Comparison of ENCODE assay signal across 13 cellular contexts in genomic region chr1:169426174-169426716, GRCh38. TPM values are rescaled to one million over a fixed set of nuclear protein-coding genes. Genes with fewer than 3 reads are reported as not detected.
DNase-seq lines count a peak whose midpoint lies in the region; ATAC-seq, FAIRE-seq and TF ChIP-seq lines count a peak whose summit lies in the region.
"Had no signal": no experiment of that assay in that cellular context is flagged by ENCODE, and none has a peak within 500 bp of the region (broad histone marks: within the 10 kb centered on the region; RNA-seq: fewer than 3 reads in every experiment).

No MANE protein-coding gene starts in this region.

- H3K9me3 Mint-ChIP-seq in activated T-helper 2 cell treated with anti-CD3 and anti-CD28 coated beads, Interferon-gamma antibody, Interleukin-2, Interleukin-4, amounts not matched to agents 10 μg/mL and 5 μg/mL and 100 μg/mL, durations not matched to agents 14 hours and 24 hours and 36 hours: peaks cover 5% of the 10 kb centered on the region
- no peaks in the 10 kb centered on the region for H3K9me3 Mint-ChIP-seq in T-helper 2 cell treated with Interferon-gamma antibody and Interleukin-4, amounts not matched to agents 5 μg/mL and 100 μg/mL, for 36 hours
- H3K9me3 Mint-ChIP-seq: activated naive CD4-positive, alpha-beta T cell treated with anti-CD3 and anti-CD28 coated beads for 36 hours; stimulated activated naive CD8-positive, alpha-beta T cell treated with anti-CD3 and anti-CD28 coated beads, Interleukin-15, Interleukin-2, amounts not matched to agents 100 ng/mL and 50 ng/mL, for 24 hours had no signal

- H3K4me3 ChIP-seq in H1 (ENCODE audit: extremely low read depth in 1 of 4, insufficient read depth in 2 of 4, low read depth in 3 of 4, low read length in 4 of 4): peak overlapping the region in 1 of 4 experiments; percentile 66; a peak in 2 of 8 replicates
- H3K4me3 ChIP-seq in parathyroid adenoma (ENCODE audit: low read depth, low read length): peak overlapping the region; percentile 76

- 0 out of 2 replicates have a peak, but pooled peaks cover 3% of the 10 kb centered on the region for H3K23me2 ChIP-seq in H1 (ENCODE audit: low read depth, low read length)

- H3K9ac ChIP-seq in H1 (replicated peaks in 1 of 4; ENCODE audit: extremely low read depth in 1 of 4, low read depth in 3 of 4, low read length in 3 of 4) (no peak overlapping the region), parathyroid adenoma (no peak overlapping the region)

- intact Hi-C loops in activated T-helper 2 cell treated with anti-CD3 and anti-CD28 coated beads, Interferon-gamma antibody, Interleukin-2, Interleukin-4, amounts not matched to agents 10 μg/mL and 5 μg/mL and 100 μg/mL, durations not matched to agents 14 hours and 24 hours and 36 hours (cut with micrococcal nuclease): no loop called here

- TF ChIP-seq CTCF in H1 (IDR thresholded peaks at IDR 0.05; ENCODE audit: control extremely low read depth in 1 of 3, insufficient read depth in 1 of 3, low read depth in 1 of 3, low read length in 3 of 3) (no peak), parathyroid adenoma (IDR thresholded peaks at IDR 0.05) (no peak)

- H3K27ac ChIP-seq in H1 (ENCODE audit: low read depth, low read length) (no peak overlapping the region), parathyroid adenoma (no peak overlapping the region)

- POLR2A ChIA-PET in H1 (lab: Charles Lee; ENCODE audit: partially characterized antibody): interaction anchor here (1.7 kb wide), 1 partner anchor 60 kb away, joined by 6 read pairs; the partner anchor contains the start of gene SLC19A2

- no peaks in the 10 kb centered on the region for H3K79me2 ChIP-seq in H1 (ENCODE audit: control insufficient read depth in 1 of 2, insufficient read depth in 2 of 2, low read length in 2 of 2)
- no peaks in the 10 kb centered on the region for H3K79me2 ChIP-seq in parathyroid adenoma

- no peak overlapping the region for H4K8ac ChIP-seq in H1 (ENCODE audit: extremely low read depth, insufficient read depth, low read length)

- H3K27me3 Mint-ChIP-seq in activated T-helper 2 cell treated with anti-CD3 and anti-CD28 coated beads, Interferon-gamma antibody, Interleukin-2, Interleukin-4, amounts not matched to agents 10 μg/mL and 5 μg/mL and 100 μg/mL, durations not matched to agents 14 hours and 24 hours and 36 hours (ENCODE audit: low read depth): peaks cover 73% of the 10 kb centered on the region
- peaks cover 75% of the 10 kb centered on the region for H3K27me3 Mint-ChIP-seq in T-helper 2 cell treated with Interferon-gamma antibody and Interleukin-4, amounts not matched to agents 5 μg/mL and 100 μg/mL, for 36 hours (ENCODE audit: low read depth)

- peak; percentile 7 for FAIRE-seq in H1 (lab: Jason Lieb, UNC)

- no peak overlapping the region for H3K14ac ChIP-seq in H1 (ENCODE audit: insufficient read length)

- no peak overlapping the region for H2BK5ac ChIP-seq in H1 (ENCODE audit: low read depth, low read length)

- H3K9me3 ChIP-seq in H1 (ENCODE audit: insufficient read depth in 2 of 2, low read depth in 1 of 2, low read length in 1 of 2) (no peaks in the 10 kb centered on the region), parathyroid adenoma (ENCODE audit: control insufficient read depth, low read length) (no peaks in the 10 kb centered on the region)

- no peaks in the 10 kb centered on the region for H3K36me3 Mint-ChIP-seq in activated T-helper 2 cell treated with anti-CD3 and anti-CD28 coated beads, Interferon-gamma antibody, Interleukin-2, Interleukin-4, amounts not matched to agents 10 μg/mL and 5 μg/mL and 100 μg/mL, durations not matched to agents 14 hours and 24 hours and 36 hours (ENCODE audit: low read depth)
- H3K36me3 Mint-ChIP-seq in T-helper 2 cell treated with Interferon-gamma antibody and Interleukin-4, amounts not matched to agents 5 μg/mL and 100 μg/mL, for 36 hours (ENCODE audit: low read depth): no peaks in the 10 kb centered on the region

- 85% methylated on average over 6 of the region's 6 CpGs; no CpG with 5 or more reads in 1 of the 2 experiments for WGBS in H1 (ENCODE audit: extremely low coverage in 1 of 2, insufficient coverage in 1 of 2, insufficient read length in 1 of 2, insufficient replicate concordance in 2 of 2, low coverage in 1 of 2, low lambda C conversion rate in 2 of 2, missing lambda C conversion rate in 1 of 2), 2 experiments

- DNase-seq in Daoy (ENCODE audit: low read depth) (peak; percentile 17), NCI-H526 treated with DMSO at 0.1 percent for 48 hours (lab: John Stamatoyannopoulos, UW) (peak; percentile 41), H1 (ENCODE audit: low read depth in 1 of 2, low spot score in 2 of 2) (no peak)
- no peak for DNase-seq in activated T-helper 2 cell treated with anti-CD3 and anti-CD28 coated beads, Interferon-gamma antibody, Interleukin-2, Interleukin-4, amounts not matched to agents 10 μg/mL and 5 μg/mL and 100 μg/mL, durations not matched to agents 14 hours and 24 hours and 36 hours (ENCODE audit: low spot score)
- DNase-seq in T-helper 2 cell treated with Interferon-gamma antibody and Interleukin-4, amounts not matched to agents 5 μg/mL and 100 μg/mL, for 36 hours (ENCODE audit: low spot score): no peak
- DNase-seq: activated CD4-positive, alpha-beta T cell treated with anti-CD3 and anti-CD28 coated beads, Interleukin-2, amount 10 ng/mL, durations not matched to agents 24 days and 14 days; activated naive CD4-positive, alpha-beta T cell treated with anti-CD3 and anti-CD28 coated beads for 36 hours; COR-L47; effector CD8-positive, alpha-beta T cell had no signal

- no peak overlapping the region for H3K27ac Mint-ChIP-seq in activated T-helper 2 cell treated with anti-CD3 and anti-CD28 coated beads, Interferon-gamma antibody, Interleukin-2, Interleukin-4, amounts not matched to agents 10 μg/mL and 5 μg/mL and 100 μg/mL, durations not matched to agents 14 hours and 24 hours and 36 hours
- H3K27ac Mint-ChIP-seq in T-helper 2 cell treated with Interferon-gamma antibody and Interleukin-4, amounts not matched to agents 5 μg/mL and 100 μg/mL, for 36 hours: no peak overlapping the region
- H3K27ac Mint-ChIP-seq: activated CD4-positive, alpha-beta T cell treated with anti-CD3 and anti-CD28 coated beads, Interleukin-2, amount 10 ng/mL, durations not matched to agents 24 days and 14 days; activated naive CD4-positive, alpha-beta T cell treated with anti-CD3 and anti-CD28 coated beads for 36 hours; stimulated activated naive CD8-positive, alpha-beta T cell treated with anti-CD3 and anti-CD28 coated beads, Interleukin-15, Interleukin-2, amounts not matched to agents 100 ng/mL and 50 ng/mL, for 24 hours had no signal

- no peak overlapping the region for H4K5ac ChIP-seq in H1 (ENCODE audit: insufficient read length, low read depth, low read length)

- no peak overlapping the region for H2BK20ac ChIP-seq in H1 (ENCODE audit: low read length)

- H3K4me3 Mint-ChIP-seq in activated T-helper 2 cell treated with anti-CD3 and anti-CD28 coated beads, Interferon-gamma antibody, Interleukin-2, Interleukin-4, amounts not matched to agents 10 μg/mL and 5 μg/mL and 100 μg/mL, durations not matched to agents 14 hours and 24 hours and 36 hours (ENCODE audit: low read depth): no peak overlapping the region
- no peak overlapping the region for H3K4me3 Mint-ChIP-seq in T-helper 2 cell treated with Interferon-gamma antibody and Interleukin-4, amounts not matched to agents 5 μg/mL and 100 μg/mL, for 36 hours

- TF ChIP-seq POLR2A in H1 (IDR thresholded peaks at IDR 0.05; ENCODE audit: control extremely low read depth in 1 of 2, low read depth in 2 of 2, low read length in 2 of 2): no peak

- H3K4me2 ChIP-seq in H1 (ENCODE audit: insufficient read depth in 1 of 2, low read depth in 2 of 2, low read length in 2 of 2): peak overlapping the region; percentile 71 to 80; a peak in 2 of 4 replicates
- peak overlapping the region; percentile 96 for H3K4me2 ChIP-seq in parathyroid adenoma (ENCODE audit: low read length)

- no peaks in the 10 kb centered on the region; a peak in 1 of 7 replicates for H3K27me3 ChIP-seq in H1 (replicated peaks in 1 of 4; ENCODE audit: control insufficient read depth in 3 of 4, extremely low read depth in 1 of 4, insufficient read depth in 3 of 4, low read length in 3 of 4)
- no peaks in the 10 kb centered on the region for H3K27me3 ChIP-seq in parathyroid adenoma (ENCODE audit: control insufficient read depth, insufficient read depth, low read length)

- no peak overlapping the region for H2BK15ac ChIP-seq in H1 (ENCODE audit: low read length)

- CTCF ChIA-PET in H1 (lab: Charles Lee; ENCODE audit: partially characterized antibody): interaction anchor here (1.2 to 2.2 kb wide), 4 partner anchors 10 to 878 kb away, joined by 3 to 7 read pairs (median 5); no protein-coding TSS in a partner anchor

- TF ChIP-seq EP300 in H1 (IDR thresholded peaks at IDR 0.05; ENCODE audit: borderline replicate concordance in 1 of 2, low read depth in 2 of 2, low read length in 2 of 2): no peak

- H3K79me1 ChIP-seq in H1 (ENCODE audit: low read depth, low read length): no peaks in the 10 kb centered on the region

- TF ChIP-seq RAD21 in H1 (IDR thresholded peaks at IDR 0.05 in 1 of 2, conservative IDR thresholded peaks at IDR 0.05 in 1 of 2; ENCODE audit: low read depth in 2 of 2, low read length in 2 of 2): no peak

- H2BK12ac ChIP-seq in H1 (ENCODE audit: low read depth, low read length): no peak overlapping the region

- H3K4ac ChIP-seq in H1 (replicated peaks; ENCODE audit: insufficient read length, low read depth, low read length): no peak overlapping the region

- H2AK5ac ChIP-seq in H1 (ENCODE audit: low read depth, low read length): no peak overlapping the region

- no peak overlapping the region for H2BK120ac ChIP-seq in H1 (replicated peaks; ENCODE audit: low read depth, low read length)

- no peak overlapping the region for H3K18ac ChIP-seq in H1 (ENCODE audit: extremely low read depth, low read length)

- H3K4me1 Mint-ChIP-seq in activated T-helper 2 cell treated with anti-CD3 and anti-CD28 coated beads, Interferon-gamma antibody, Interleukin-2, Interleukin-4, amounts not matched to agents 10 μg/mL and 5 μg/mL and 100 μg/mL, durations not matched to agents 14 hours and 24 hours and 36 hours (ENCODE audit: low read depth): peaks cover 7% of the 10 kb centered on the region
- peaks cover 6% of the 10 kb centered on the region for H3K4me1 Mint-ChIP-seq in T-helper 2 cell treated with Interferon-gamma antibody and Interleukin-4, amounts not matched to agents 5 μg/mL and 100 μg/mL, for 36 hours (ENCODE audit: low read depth)

- no peak overlapping the region for H3K56ac ChIP-seq in H1 (replicated peaks; ENCODE audit: insufficient read length, low read depth, low read length)

- no peaks in the 10 kb centered on the region for H4K20me1 ChIP-seq in H1 (replicated peaks in 1 of 2; ENCODE audit: control insufficient read depth in 1 of 2, insufficient read depth in 2 of 2, low read length in 2 of 2)

- no peak for ATAC-seq in GM21367 (IDR thresholded peaks at IDR 0.05; ENCODE audit: unreplicated experiment)
- ATAC-seq in GM21723 (IDR thresholded peaks at IDR 0.05; ENCODE audit: unreplicated experiment): no peak

- H3K36me3 ChIP-seq in H1 (ENCODE audit: control insufficient read depth in 2 of 4, insufficient read depth in 4 of 4, low read length in 3 of 4): no peaks in the 10 kb centered on the region
- H3K36me3 ChIP-seq in parathyroid adenoma (ENCODE audit: control insufficient read depth, insufficient read depth, low read length): no peaks in the 10 kb centered on the region

- H2AFZ ChIP-seq in H1 (ENCODE audit: low read length): no peak overlapping the region
- H2AFZ ChIP-seq in parathyroid adenoma: peak overlapping the region; percentile 63

- H3K4me1 ChIP-seq in H1 (replicated peaks in 1 of 4; ENCODE audit: control insufficient read depth in 3 of 4, insufficient read depth in 4 of 4, low read length in 3 of 4): no peaks in the 10 kb centered on the region
- no peaks in the 10 kb centered on the region for H3K4me1 ChIP-seq in parathyroid adenoma

- H3K23ac ChIP-seq in H1 (ENCODE audit: insufficient read length): no peak overlapping the region

- no peak overlapping the region for H4K91ac ChIP-seq in H1 (replicated peaks; ENCODE audit: insufficient read length, low read length)

RNA-seq across cellular contexts. Expression of gene CCDC181, which starts 1.0 kb away (rescaled TPM):
- 8.5 and 10.1 TPM in 2 replicates for total RNA-seq in Daoy (2014; rRNA removed; shearing (Covaris generic))
- 2.4 and 3.7 TPM in 2 replicates for total RNA-seq in H1 (2021; fragmentation: NEBNext Ultra II Directional; extraction: Animal tissue kit (Norgen Biotek cat#: 25700))
- 0.39 and 1.2 TPM in 2 replicates for polyA plus RNA-seq in H1 (2011; rRNA removed)
- 1.9 TPM for polyA plus RNA-seq in H1 (2011; cell fraction: cytosol; rRNA removed)
- polyA plus RNA-seq in H1 (2011; cell fraction: nucleus; rRNA removed): 1.2 TPM
- polyA plus RNA-seq in H1 (2012, experiment 1 of 2): 2.7 to 5.5 TPM (median 2.9 TPM) in 4 replicates
- polyA plus RNA-seq in H1 (2012, experiment 2 of 2): 0.33 TPM
- 5.6 TPM for polyA plus RNA-seq in H1 (2013, experiment 1 of 2)
- 5.6 TPM for polyA plus RNA-seq in H1 (2013, experiment 2 of 2)
- 0.54 and 1.00 TPM in 2 replicates for polyA minus RNA-seq in H1 (2011; rRNA and poly(A)+ RNA removed)
- 1.2 TPM for polyA minus RNA-seq in H1 (2011; cell fraction: cytosol; rRNA and poly(A)+ RNA removed)
- polyA minus RNA-seq in H1 (2011; cell fraction: nucleus; rRNA and poly(A)+ RNA removed): 3.6 TPM
- 0.09 TPM in 1 of 2 replicates, not detected in the other for total RNA-seq in activated T-helper 2 cell treated with anti-CD3 and anti-CD28 coated beads, Interferon-gamma antibody, Interleukin-2, Interleukin-4, amounts not matched to agents 10 μg/mL and 5 μg/mL and 100 μg/mL, durations not matched to agents 14 hours and 24 hours and 36 hours

RNA-seq across cellular contexts. Expression of gene BLZF1, which starts 58.2 kb away (rescaled TPM):
- 47.4 and 49.4 TPM in 2 replicates for total RNA-seq in Daoy (2014; rRNA removed; shearing (Covaris generic))
- 9.9 and 10.3 TPM in 2 replicates for total RNA-seq in H1 (2021; fragmentation: NEBNext Ultra II Directional; extraction: Animal tissue kit (Norgen Biotek cat#: 25700))
- 1.1 and 1.8 TPM in 2 replicates for polyA plus RNA-seq in H1 (2011; rRNA removed)
- polyA plus RNA-seq in H1 (2011; cell fraction: cytosol; rRNA removed): 2.8 TPM
- polyA plus RNA-seq in H1 (2011; cell fraction: nucleus; rRNA removed): 1.2 TPM
- 3.6 to 9.1 TPM (median 4.2 TPM) in 4 replicates for polyA plus RNA-seq in H1 (2012, experiment 1 of 2)
- 0.38 TPM for polyA plus RNA-seq in H1 (2012, experiment 2 of 2)
- 6.2 TPM for polyA plus RNA-seq in H1 (2013, experiment 1 of 2)
- polyA plus RNA-seq in H1 (2013, experiment 2 of 2): 6.2 TPM
- polyA minus RNA-seq in H1 (2011; rRNA and poly(A)+ RNA removed): 4.3 and 4.7 TPM in 2 replicates
- 3.4 TPM for polyA minus RNA-seq in H1 (2011; cell fraction: cytosol; rRNA and poly(A)+ RNA removed)
- polyA minus RNA-seq in H1 (2011; cell fraction: nucleus; rRNA and poly(A)+ RNA removed): 13.8 TPM
- 11.8 and 11.9 TPM in 2 replicates for total RNA-seq in activated T-helper 2 cell treated with anti-CD3 and anti-CD28 coated beads, Interferon-gamma antibody, Interleukin-2, Interleukin-4, amounts not matched to agents 10 μg/mL and 5 μg/mL and 100 μg/mL, durations not matched to agents 14 hours and 24 hours and 36 hours

RNA-seq across cellular contexts. Expression of gene NME7, which starts 58.6 kb away (rescaled TPM):
- 67.1 and 109 TPM in 2 replicates for total RNA-seq in Daoy (2014; rRNA removed; shearing (Covaris generic))
- 26.8 and 28.5 TPM in 2 replicates for total RNA-seq in H1 (2021; fragmentation: NEBNext Ultra II Directional; extraction: Animal tissue kit (Norgen Biotek cat#: 25700))
- 6.7 and 11.6 TPM in 2 replicates for polyA plus RNA-seq in H1 (2011; rRNA removed)
- 18.3 TPM for polyA plus RNA-seq in H1 (2011; cell fraction: cytosol; rRNA removed)
- 4.3 TPM for polyA plus RNA-seq in H1 (2011; cell fraction: nucleus; rRNA removed)
- polyA plus RNA-seq in H1 (2012, experiment 1 of 2): 17.1 to 56.8 TPM (median 19.3 TPM) in 4 replicates
- 3.7 TPM for polyA plus RNA-seq in H1 (2012, experiment 2 of 2)
- polyA plus RNA-seq in H1 (2013, experiment 1 of 2): 51.0 TPM
- polyA plus RNA-seq in H1 (2013, experiment 2 of 2): 61.8 TPM
- 10.0 and 10.6 TPM in 2 replicates for polyA minus RNA-seq in H1 (2011; rRNA and poly(A)+ RNA removed)
- 10.2 TPM for polyA minus RNA-seq in H1 (2011; cell fraction: cytosol; rRNA and poly(A)+ RNA removed)
- polyA minus RNA-seq in H1 (2011; cell fraction: nucleus; rRNA and poly(A)+ RNA removed): 42.3 TPM
- total RNA-seq in activated T-helper 2 cell treated with anti-CD3 and anti-CD28 coated beads, Interferon-gamma antibody, Interleukin-2, Interleukin-4, amounts not matched to agents 10 μg/mL and 5 μg/mL and 100 μg/mL, durations not matched to agents 14 hours and 24 hours and 36 hours: 14.1 and 23.4 TPM in 2 replicates

RNA-seq across cellular contexts. Expression of gene SLC19A2, which starts 59.5 kb away (rescaled TPM):
- 9.8 and 11.3 TPM in 2 replicates for total RNA-seq in Daoy (2014; rRNA removed; shearing (Covaris generic))
- total RNA-seq in H1 (2021; fragmentation: NEBNext Ultra II Directional; extraction: Animal tissue kit (Norgen Biotek cat#: 25700)): 22.5 and 23.2 TPM in 2 replicates
- 18.4 and 21.2 TPM in 2 replicates for polyA plus RNA-seq in H1 (2011; rRNA removed)
- polyA plus RNA-seq in H1 (2011; cell fraction: cytosol; rRNA removed): 19.7 TPM
- 13.0 TPM for polyA plus RNA-seq in H1 (2011; cell fraction: nucleus; rRNA removed)
- polyA plus RNA-seq in H1 (2012, experiment 1 of 2): 8.7 to 14.7 TPM (median 11.7 TPM) in 4 replicates
- 2.7 TPM for polyA plus RNA-seq in H1 (2012, experiment 2 of 2)
- 24.8 TPM for polyA plus RNA-seq in H1 (2013, experiment 1 of 2)
- polyA plus RNA-seq in H1 (2013, experiment 2 of 2): 30.6 TPM
- polyA minus RNA-seq in H1 (2011; rRNA and poly(A)+ RNA removed): 38.0 and 48.9 TPM in 2 replicates
- polyA minus RNA-seq in H1 (2011; cell fraction: cytosol; rRNA and poly(A)+ RNA removed): 15.7 TPM
- 23.6 TPM for polyA minus RNA-seq in H1 (2011; cell fraction: nucleus; rRNA and poly(A)+ RNA removed)
- total RNA-seq in activated T-helper 2 cell treated with anti-CD3 and anti-CD28 coated beads, Interferon-gamma antibody, Interleukin-2, Interleukin-4, amounts not matched to agents 10 μg/mL and 5 μg/mL and 100 μg/mL, durations not matched to agents 14 hours and 24 hours and 36 hours: 11.2 and 11.9 TPM in 2 replicates

Comparison
In these comparisons a context has a peak if more than half of its experiments do, and no peak if none do; other contexts are left out.
1. DNase-seq: peak in Daoy (single experiment) and NCI-H526 treated with DMSO at 0.1 percent for 48 hours (single experiment); none in H1 (0 of 2), activated T-helper 2 cell treated with anti-CD3 and anti-CD28 coated beads, Interferon-gamma antibody, Interleukin-2, Interleukin-4, amounts not matched to agents 10 μg/mL and 5 μg/mL and 100 μg/mL, durations not matched to agents 14 hours and 24 hours and 36 hours (single experiment) and T-helper 2 cell treated with Interferon-gamma antibody and Interleukin-4, amounts not matched to agents 5 μg/mL and 100 μg/mL, for 36 hours (single experiment).